Comparison of ENCODE assay signal across 8 cellular contexts in the genomic region with DNA sequence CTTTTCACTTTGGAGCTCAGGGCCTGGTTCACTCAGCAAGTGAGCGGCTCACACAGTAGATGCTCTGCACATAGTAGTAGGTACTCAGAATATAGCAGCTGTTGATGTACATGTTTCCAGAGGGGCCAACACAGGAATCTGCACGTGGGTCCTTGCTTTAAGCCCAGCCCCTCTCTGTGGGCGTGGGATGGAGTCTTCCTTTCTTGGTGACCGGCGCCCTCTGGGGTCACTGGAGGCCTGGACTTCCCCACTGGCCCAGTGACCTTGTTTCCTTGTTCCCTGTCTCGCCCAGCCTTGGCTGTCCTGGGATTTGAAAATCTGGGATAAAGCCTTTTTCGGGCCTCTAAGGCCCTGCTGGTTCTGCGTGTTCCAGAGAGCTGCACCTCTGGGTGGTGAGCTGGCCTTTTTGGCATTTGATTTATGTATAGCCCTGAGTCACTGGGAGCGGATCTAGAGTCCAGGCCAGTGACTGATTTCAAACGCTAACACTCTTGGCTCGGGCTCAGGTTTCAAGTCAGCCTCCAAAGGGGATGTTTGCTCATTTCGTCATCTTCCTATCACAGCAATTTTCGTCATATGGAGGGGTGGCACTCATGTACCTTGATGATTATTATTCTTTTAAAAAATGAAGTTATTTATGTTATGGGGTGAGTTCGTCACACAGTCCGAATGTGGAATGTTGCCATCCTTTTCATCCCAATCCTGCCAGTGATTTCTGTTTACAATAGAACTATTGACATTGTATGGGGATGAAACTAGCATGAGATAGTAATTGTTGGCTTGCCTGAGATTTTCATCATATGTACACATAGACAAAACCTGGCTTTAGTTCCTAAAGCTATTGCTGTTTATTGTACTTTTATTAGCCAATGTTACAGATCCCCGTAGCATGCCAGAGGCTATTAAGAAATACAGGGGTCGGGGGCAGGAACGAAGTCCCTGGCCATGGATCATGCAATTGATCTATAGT.
A peak's percentile ranks its signal among the peaks of the same experiment; 100 is the strongest.
DNase-seq lines count a peak whose midpoint lies in the region; ATAC-seq and TF ChIP-seq lines count a peak whose summit lies in the region.

No MANE protein-coding gene starts in this region.

- H3K9me3 ChIP-seq in H9 (ENCODE audit: control insufficient read depth, low read depth, low read length), result no peaks in the 10 kb centered on the region
- no peaks in the 10 kb centered on the region for H3K9me3 ChIP-seq in thoracic aorta

- peaks cover 55% of the 10 kb centered on the region for H3K79me2 ChIP-seq in H9 (ENCODE audit: insufficient read depth, low read length)

- H3K4me2 ChIP-seq in H9 (ENCODE audit: insufficient read depth, insufficient read length, low read length), result no peak overlapping the region

- intact Hi-C loops in activated CD4-positive, alpha-beta T cell treated with anti-CD3 and anti-CD28 coated beads, Interleukin-2, amount 10 ng/mL, durations not matched to agents 24 days and 14 days (cut with micrococcal nuclease), result no loop called here

- no peak overlapping the region for H2BK12ac ChIP-seq in H9 (ENCODE audit: insufficient read length, low read depth, low read length)

- H3K23me2 ChIP-seq in H9 (ENCODE audit: insufficient read length, low read depth, low read length, poor library complexity, severe bottlenecking), result no peaks in the 10 kb centered on the region

- H3K18ac ChIP-seq in H9 (ENCODE audit: insufficient read length, low read depth, low read length), result no peak overlapping the region

- H3T11ph ChIP-seq in H9 (ENCODE audit: low read length), result no peak overlapping the region

- H3K4me1 Mint-ChIP-seq in H9, result peaks cover 49% of the 10 kb centered on the region in 2 experiments
- H3K4me1 Mint-ChIP-seq in activated CD4-positive, alpha-beta T cell treated with anti-CD3 and anti-CD28 coated beads, Interleukin-2, amount 10 ng/mL, durations not matched to agents 24 days and 14 days, result peaks cover 12% of the 10 kb centered on the region

- DNase-seq in H9 (no peak), NOMO-1 treated with DMSO at 0.1 percent for 48 hours (lab: John Stamatoyannopoulos, UW; ENCODE audit: unreplicated experiment) (peak; percentile 96), coronary artery (ENCODE audit: low spot score) (peak; percentile 97), left lobe of liver (ENCODE audit: low spot score) (peak; percentile 92), thoracic aorta (ENCODE audit: low spot score) (peak; percentile 90)
- DNase-seq in activated CD4-positive, alpha-beta T cell treated with anti-CD3 and anti-CD28 coated beads, Interleukin-2, amount 10 ng/mL, durations not matched to agents 24 days and 14 days, result no peak

- no peak overlapping the region for H2BK120ac ChIP-seq in H9 (ENCODE audit: low read depth, low read length, poor library complexity, severe bottlenecking)

- H3K27ac Mint-ChIP-seq in H9, result peak overlapping the region; percentile 27 to 70 (median 57); a peak in 4 of 7 replicates
- no peak overlapping the region for H3K27ac Mint-ChIP-seq in activated CD4-positive, alpha-beta T cell treated with anti-CD3 and anti-CD28 coated beads, Interleukin-2, amount 10 ng/mL, durations not matched to agents 24 days and 14 days

- no CpG with 5 or more reads among the region's 18 CpGs for WGBS in H9 (ENCODE audit: extremely low coverage, insufficient read length, low lambda C conversion rate)

- no peak overlapping the region for H2AFZ ChIP-seq in H9 (ENCODE audit: low read length)

- no peak overlapping the region for H2AK5ac ChIP-seq in H9 (ENCODE audit: insufficient read length, low read length)

- H2BK5ac ChIP-seq in H9 (ENCODE audit: insufficient read length, low read length), result no peak overlapping the region

- TF ChIP-seq CTCF in H9 (conservative IDR thresholded peaks at IDR 0.05) (peak; percentile 42), coronary artery (IDR thresholded peaks at IDR 0.05) (no peak), thoracic aorta (IDR thresholded peaks at IDR 0.05) (no peak)

- H3K27ac ChIP-seq in H9 (ENCODE audit: insufficient read length, low read depth, low read length), result no peak overlapping the region
- peak overlapping the region; percentile 79 to 89 for H3K27ac ChIP-seq in coronary artery
- peak overlapping the region; percentile 79 to 86 for H3K27ac ChIP-seq in thoracic aorta

- no peak overlapping the region for H2BK15ac ChIP-seq in H9 (ENCODE audit: low read depth, low read length)

- H2BK20ac ChIP-seq in H9 (ENCODE audit: low read depth, low read length, poor library complexity, severe bottlenecking), result no peak overlapping the region

- peak overlapping the region; percentile 20 for H3K4me3 ChIP-seq in coronary artery
- H3K4me3 ChIP-seq in thoracic aorta, result peak overlapping the region; percentile 13

- H3K23ac ChIP-seq in H9 (ENCODE audit: insufficient read length, low read depth, low read length), result no peak overlapping the region

- H3K4ac ChIP-seq in H9 (ENCODE audit: low read depth, low read length), result no peak overlapping the region

- no peak overlapping the region for H3K9ac ChIP-seq in H9 (ENCODE audit: extremely low read depth, insufficient read length, low read length)

- no peak overlapping the region for H4K91ac ChIP-seq in H9 (ENCODE audit: insufficient read length, low read depth, low read length)

- no peaks in the 10 kb centered on the region for H3K9me3 Mint-ChIP-seq in H9
- no peaks in the 10 kb centered on the region for H3K9me3 Mint-ChIP-seq in activated CD4-positive, alpha-beta T cell treated with anti-CD3 and anti-CD28 coated beads, Interleukin-2, amount 10 ng/mL, durations not matched to agents 24 days and 14 days

- ATAC-seq in left lobe of liver (peak; percentile 85), thoracic aorta (ENCODE audit: insufficient number of reproducible peaks, low FRiP score, low read depth) (peak; percentile 97), GM21381 (IDR thresholded peaks at IDR 0.05; ENCODE audit: unreplicated experiment) (no peak), GM18519 (IDR thresholded peaks at IDR 0.05; ENCODE audit: low FRiP score, unreplicated experiment) (no peak)

- no peak overlapping the region for H3K56ac ChIP-seq in H9 (ENCODE audit: insufficient read length, low read depth, low read length)

- peaks cover 6% of the 10 kb centered on the region for H3K79me1 ChIP-seq in H9 (ENCODE audit: insufficient read depth, low read depth, low read length, poor library complexity, severe bottlenecking)

- no peak overlapping the region for H3K14ac ChIP-seq in H9 (ENCODE audit: insufficient read depth, low read length)

- H3K4me3 Mint-ChIP-seq in H9, result no peak overlapping the region
- H3K4me3 Mint-ChIP-seq in activated CD4-positive, alpha-beta T cell treated with anti-CD3 and anti-CD28 coated beads, Interleukin-2, amount 10 ng/mL, durations not matched to agents 24 days and 14 days, result no peak overlapping the region

- H3K36me3 ChIP-seq in thoracic aorta, result no peaks in the 10 kb centered on the region

- no peaks in the 10 kb centered on the region for H3K27me3 Mint-ChIP-seq in H9 (ENCODE audit: low read depth)
- no peaks in the 10 kb centered on the region for H3K27me3 Mint-ChIP-seq in activated CD4-positive, alpha-beta T cell treated with anti-CD3 and anti-CD28 coated beads, Interleukin-2, amount 10 ng/mL, durations not matched to agents 24 days and 14 days

- peaks cover 2% of the 10 kb centered on the region for H4K20me1 ChIP-seq in H9 (ENCODE audit: control insufficient read depth, insufficient read depth, insufficient read length)

- no peak overlapping the region for H4K5ac ChIP-seq in H9 (ENCODE audit: insufficient read length, low read depth, low read length)

- H3K4me1 ChIP-seq in H9 (ENCODE audit: insufficient read depth, low read length) (peaks cover 9% of the 10 kb centered on the region; the same call in 1 of the 2 replicates), thoracic aorta (ENCODE audit: control insufficient read depth in 1 of 2, low read depth in 2 of 2) (peaks cover 43 to 63% of the 10 kb centered on the region in 2 donors)

- no peaks in the 10 kb centered on the region; the same call in 1 of the 2 replicates for H3K27me3 ChIP-seq in H9 (ENCODE audit: insufficient read depth, low read length)
- no peaks in the 10 kb centered on the region for H3K27me3 ChIP-seq in thoracic aorta (replicated peaks; ENCODE audit: insufficient read depth)

- H3K36me3 Mint-ChIP-seq in H9 (ENCODE audit: insufficient read depth in 1 of 3, low read depth in 3 of 3), result peaks cover 0 to 4% (median 0%) of the 10 kb centered on the region in 3 experiments; a peak in 2 of 7 replicates
- no peaks in the 10 kb centered on the region for H3K36me3 Mint-ChIP-seq in activated CD4-positive, alpha-beta T cell treated with anti-CD3 and anti-CD28 coated beads, Interleukin-2, amount 10 ng/mL, durations not matched to agents 24 days and 14 days (ENCODE audit: low read depth)

- no peak overlapping the region for H4K8ac ChIP-seq in H9 (replicated peaks; ENCODE audit: insufficient read length, low read depth, low read length)

Comparison
In these comparisons a context has a peak if more than half of its experiments do, and no peak if none do; other contexts are left out.
1. DNase-seq: peak in NOMO-1 treated with DMSO at 0.1 percent for 48 hours (single experiment), coronary artery (single experiment), left lobe of liver (single experiment) and thoracic aorta (single experiment); none in H9 (single experiment) and activated CD4-positive, alpha-beta T cell treated with anti-CD3 and anti-CD28 coated beads, Interleukin-2, amount 10 ng/mL, durations not matched to agents 24 days and 14 days (single experiment).
2. ATAC-seq: peak in left lobe of liver (single experiment) and thoracic aorta (single experiment); none in GM21381 (single experiment) and GM18519 (single experiment).